Comparison of ENCODE assay signal across 26 cellular contexts in the genomic region with DNA sequence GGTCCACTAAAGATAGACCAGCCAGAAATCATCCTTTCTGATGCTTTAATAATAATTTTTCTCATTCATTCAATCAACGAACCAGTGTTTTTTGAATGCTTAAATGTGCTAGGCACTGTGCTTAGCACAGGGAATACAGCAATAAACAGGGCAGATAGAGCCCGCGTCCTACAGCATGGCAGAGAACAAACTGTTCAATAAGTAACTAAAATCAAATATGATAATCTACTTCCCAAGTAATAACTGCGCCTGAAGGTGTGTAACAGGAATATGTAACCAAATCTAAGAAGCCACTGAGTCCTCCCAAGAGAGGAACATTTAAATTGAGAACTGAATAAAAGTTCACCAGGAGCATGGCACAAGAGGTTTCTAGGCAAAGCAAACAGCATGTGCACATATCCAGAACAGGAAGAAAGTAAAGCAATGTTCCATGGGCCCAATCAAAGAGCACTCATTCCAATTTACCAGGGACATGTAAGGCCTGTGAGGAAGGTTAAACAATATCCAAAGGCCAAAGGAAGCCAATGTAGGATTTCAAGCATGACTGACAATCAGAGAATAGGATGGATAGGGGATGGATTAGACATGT.
DNase-seq lines count a peak whose midpoint lies in the region; ATAC-seq, FAIRE-seq and TF ChIP-seq lines count a peak whose summit lies in the region.
"Had no signal": no experiment of that assay in that cellular context is flagged by ENCODE, and none has a peak within 500 bp of the region (broad histone marks: within the 10 kb centered on the region; RNA-seq: fewer than 3 reads in every experiment).

No MANE protein-coding gene starts in this region.

- no peaks in the 10 kb centered on the region for H3K36me3 Mint-ChIP-seq in GM23338 (ENCODE audit: low read depth)
- H3K36me3 Mint-ChIP-seq in type B pancreatic cell = no peaks in the 10 kb centered on the region
- no peaks in the 10 kb centered on the region for H3K36me3 Mint-ChIP-seq in activated CD4-positive, alpha-beta memory T cell treated with anti-CD3 and anti-CD28 coated beads for 36 hours
- H3K36me3 Mint-ChIP-seq: CD14-positive monocyte; CD8-positive, alpha-beta memory T cell had no signal

- H3F3A ChIP-seq in GM23338 (replicated peaks; ENCODE audit: low read depth) = no peaks in the 10 kb centered on the region

- H3K27me3 Mint-ChIP-seq in GM23338 (ENCODE audit: insufficient read depth, low read depth, poor library complexity) (no peaks in the 10 kb centered on the region), type B pancreatic cell (no peaks in the 10 kb centered on the region)
- H3K27me3 Mint-ChIP-seq in activated CD4-positive, alpha-beta memory T cell treated with anti-CD3 and anti-CD28 coated beads for 36 hours = no peaks in the 10 kb centered on the region
- H3K27me3 Mint-ChIP-seq: CD4-positive, alpha-beta T cell had no signal

- H3K27ac Mint-ChIP-seq in GM23338 (no peak overlapping the region), type B pancreatic cell (peak overlapping the region; percentile 6)
- no peak overlapping the region for H3K27ac Mint-ChIP-seq in activated CD4-positive, alpha-beta memory T cell treated with anti-CD3 and anti-CD28 coated beads for 36 hours
- H3K27ac Mint-ChIP-seq: CD14-positive monocyte; CD4-positive, alpha-beta T cell; CD8-positive, alpha-beta memory T cell; HFFc6 had no signal

- H3K27me3 ChIP-seq in GM23338 (ENCODE audit: insufficient read depth) (no peaks in the 10 kb centered on the region), small intestine (ENCODE audit: control insufficient read depth in 2 of 2, insufficient read depth in 2 of 2, low read length in 2 of 2) (no peaks in the 10 kb centered on the region)
- H3K27me3 ChIP-seq: BE2C; BLaER1 treated with 17β-estradiol and CSF1 and Interleukin-3, amounts not matched to agents 10 nM and 100 nM had no signal

- H3K36me3 ChIP-seq in GM23338 (ENCODE audit: insufficient read depth) (no peaks in the 10 kb centered on the region), small intestine (ENCODE audit: control insufficient read depth in 2 of 2, insufficient read depth in 2 of 2, low read length in 2 of 2) (no peaks in the 10 kb centered on the region)
- H3K36me3 ChIP-seq: BE2C; BLaER1 treated with 17β-estradiol and CSF1 and Interleukin-3, amounts not matched to agents 10 nM and 100 nM; HAP-1 had no signal

- FAIRE-seq in small intestine (lab: Jason Lieb, UNC) = no peak
- FAIRE-seq: A549, D721Med, GM12891, GM18507, H54 had no signal

- H3K9me2 ChIP-seq in GM23338 (ENCODE audit: insufficient read depth) = peaks cover 18% of the 10 kb centered on the region

- no peaks in the 10 kb centered on the region for H3K9me3 ChIP-seq in small intestine (ENCODE audit: control insufficient read depth, low read depth)
- H3K9me3 ChIP-seq: A549; BE2C; BLaER1 treated with 17β-estradiol and CSF1 and Interleukin-3, amounts not matched to agents 10 nM and 100 nM; HAP-1 had no signal

- no peaks in the 10 kb centered on the region for H3K9me3 Mint-ChIP-seq in GM23338
- H3K9me3 Mint-ChIP-seq in type B pancreatic cell = peaks cover 10% of the 10 kb centered on the region
- no peaks in the 10 kb centered on the region for H3K9me3 Mint-ChIP-seq in activated CD4-positive, alpha-beta memory T cell treated with anti-CD3 and anti-CD28 coated beads for 36 hours

- H3K4me3 Mint-ChIP-seq in GM23338 (no peak overlapping the region), type B pancreatic cell (no peak overlapping the region)
- no peak overlapping the region for H3K4me3 Mint-ChIP-seq in activated CD4-positive, alpha-beta memory T cell treated with anti-CD3 and anti-CD28 coated beads for 36 hours
- H3K4me3 Mint-ChIP-seq: CD14-positive monocyte; CD4-positive, alpha-beta T cell; CD8-positive, alpha-beta memory T cell; HFFc6 had no signal

- no peaks in the 10 kb centered on the region for H3K79me2 ChIP-seq in GM23338 (replicated peaks; ENCODE audit: insufficient read depth)

- POLR2A ChIA-PET in activated CD4-positive, alpha-beta memory T cell treated with anti-CD3 and anti-CD28 coated beads for 36 hours (lab: Charles Lee) = no interaction called here

- H3K4me1 ChIP-seq in GM23338 (ENCODE audit: insufficient read depth) (no peaks in the 10 kb centered on the region), small intestine (ENCODE audit: control insufficient read depth in 2 of 2, insufficient read depth in 1 of 2, low read depth in 1 of 2, low read length in 1 of 2) (no peaks in the 10 kb centered on the region)
- H3K4me1 ChIP-seq: A549; BE2C; BLaER1 treated with 17β-estradiol and CSF1 and Interleukin-3, amounts not matched to agents 10 nM and 100 nM; HAP-1 had no signal

- H3K4me2 ChIP-seq in GM23338 = no peak overlapping the region
- H3K4me2 ChIP-seq: A549; BLaER1 treated with 17β-estradiol and CSF1 and Interleukin-3, amounts not matched to agents 10 nM and 100 nM had no signal

- CTCF ChIA-PET in activated CD4-positive, alpha-beta memory T cell treated with anti-CD3 and anti-CD28 coated beads for 36 hours (lab: Charles Lee) = no interaction called here

- H4K20me1 ChIP-seq in GM23338 (replicated peaks; ENCODE audit: insufficient read depth) = no peaks in the 10 kb centered on the region
- H4K20me1 ChIP-seq: BLaER1 treated with 17β-estradiol and CSF1 and Interleukin-3, amounts not matched to agents 10 nM and 100 nM had no signal

- TF ChIP-seq CTCF in GM23338 (conservative IDR thresholded peaks at IDR 0.05; ENCODE audit: low read depth in 2 of 2) = no peak
- no peak for TF ChIP-seq CTCF in type B pancreatic cell (conservative IDR thresholded peaks at IDR 0.05)

- no peak for DNase-seq in GM23338 (ENCODE audit: low spot score)
- DNase-seq in left colon = peak in 1 of 2 donors; percentile 17
- peak; percentile 5 for DNase-seq in small intestine
- DNase-seq in type B pancreatic cell (ENCODE audit: extremely low spot score, unreplicated experiment) = no peak
- DNase-seq in DMS53 treated with DMSO at 0.1 percent for 48 hours (lab: John Stamatoyannopoulos, UW; ENCODE audit: unreplicated experiment) = no peak
- no peak for DNase-seq in SKM-1 treated with dmso at 0.1 percent for 144 hours (lab: John Stamatoyannopoulos, UW; ENCODE audit: unreplicated experiment)
- no peak for DNase-seq in activated CD4-positive, alpha-beta memory T cell treated with anti-CD3 and anti-CD28 coated beads for 36 hours
- DNase-seq: 8988T; ACHN; AML-193; BE2C; CD4-positive, alpha-beta T cell; CD8-positive, alpha-beta memory T cell; DMS 273 treated with DMSO at 0.1 percent for 48 hours; DMS79 treated with DMSO at 0.1 percent for 48 hours; GF-D8; GOT3; HFFc6 had no signal

- no peak overlapping the region for H3K4me3 ChIP-seq in GM23338
- no peak overlapping the region for H3K4me3 ChIP-seq in small intestine (ENCODE audit: low read depth in 1 of 2, low read length in 2 of 2)
- H3K4me3 ChIP-seq: A549; BLaER1 treated with 17β-estradiol and CSF1 and Interleukin-3, amounts not matched to agents 10 nM and 100 nM; HAP-1 had no signal

- 0 out of 2 replicates have a peak overlapping the region, but pooled peaks have one; percentile 32 for H2AFZ ChIP-seq in GM23338

- WGBS in small intestine, 3 donors = 18 to 59% (median 44%) methylated on average over 4 of the region's 4 CpGs

- H3K27ac ChIP-seq in GM23338 (ENCODE audit: low read depth) (no peak overlapping the region), small intestine (ENCODE audit: low read depth in 1 of 2, low read length in 1 of 2) (no peak overlapping the region)
- H3K27ac ChIP-seq: A549; BLaER1 treated with 17β-estradiol and CSF1 and Interleukin-3, amounts not matched to agents 10 nM and 100 nM had no signal

- ATAC-seq in GM23338 (no peak), left colon (peak; percentile 79)
- ATAC-seq: A549 had no signal

- intact Hi-C loops in left colon (cut with DNase I, micrococcal nuclease) = no loop called here
- intact Hi-C loops in activated CD4-positive, alpha-beta memory T cell treated with anti-CD3 and anti-CD28 coated beads for 36 hours (cut with micrococcal nuclease) = no loop called here

- H3K4me1 Mint-ChIP-seq in GM23338 (no peaks in the 10 kb centered on the region), type B pancreatic cell (ENCODE audit: unreplicated experiment) (peaks cover 24% of the 10 kb centered on the region)
- H3K4me1 Mint-ChIP-seq in activated CD4-positive, alpha-beta memory T cell treated with anti-CD3 and anti-CD28 coated beads for 36 hours (ENCODE audit: low read depth) = no peaks in the 10 kb centered on the region
- H3K4me1 Mint-ChIP-seq: CD14-positive monocyte; CD8-positive, alpha-beta memory T cell had no signal

TF ChIP-seq in GM23338, 12 proteins besides CTCF, POLR2A, EP300 and RAD21 (continues in another document):
- no peak for TF ChIP-seq ZNF331 (CRISPR knock-in tag; IDR thresholded peaks at IDR 0.05; ENCODE audit: low read depth)
- no peak for TF ChIP-seq NANOG (IDR thresholded peaks at IDR 0.05; ENCODE audit: borderline replicate concordance)
- TF ChIP-seq, protein P1, sequence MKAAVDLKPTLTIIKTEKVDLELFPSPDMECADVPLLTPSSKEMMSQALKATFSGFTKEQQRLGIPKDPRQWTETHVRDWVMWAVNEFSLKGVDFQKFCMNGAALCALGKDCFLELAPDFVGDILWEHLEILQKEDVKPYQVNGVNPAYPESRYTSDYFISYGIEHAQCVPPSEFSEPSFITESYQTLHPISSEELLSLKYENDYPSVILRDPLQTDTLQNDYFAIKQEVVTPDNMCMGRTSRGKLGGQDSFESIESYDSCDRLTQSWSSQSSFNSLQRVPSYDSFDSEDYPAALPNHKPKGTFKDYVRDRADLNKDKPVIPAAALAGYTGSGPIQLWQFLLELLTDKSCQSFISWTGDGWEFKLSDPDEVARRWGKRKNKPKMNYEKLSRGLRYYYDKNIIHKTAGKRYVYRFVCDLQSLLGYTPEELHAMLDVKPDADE (IDR thresholded peaks at IDR 0.05) = no peak
- no peak for TF ChIP-seq JUNB (IDR thresholded peaks at IDR 0.05; ENCODE audit: unreplicated experiment)
- TF ChIP-seq EZH2phosphoT487 (IDR thresholded peaks at IDR 0.05; ENCODE audit: unreplicated experiment) = no peak
- no peak for TF ChIP-seq STAT1 (IDR thresholded peaks at IDR 0.05; ENCODE audit: unreplicated experiment)
